ENCODE assay signal across 8 cellular contexts in the genomic region with DNA sequence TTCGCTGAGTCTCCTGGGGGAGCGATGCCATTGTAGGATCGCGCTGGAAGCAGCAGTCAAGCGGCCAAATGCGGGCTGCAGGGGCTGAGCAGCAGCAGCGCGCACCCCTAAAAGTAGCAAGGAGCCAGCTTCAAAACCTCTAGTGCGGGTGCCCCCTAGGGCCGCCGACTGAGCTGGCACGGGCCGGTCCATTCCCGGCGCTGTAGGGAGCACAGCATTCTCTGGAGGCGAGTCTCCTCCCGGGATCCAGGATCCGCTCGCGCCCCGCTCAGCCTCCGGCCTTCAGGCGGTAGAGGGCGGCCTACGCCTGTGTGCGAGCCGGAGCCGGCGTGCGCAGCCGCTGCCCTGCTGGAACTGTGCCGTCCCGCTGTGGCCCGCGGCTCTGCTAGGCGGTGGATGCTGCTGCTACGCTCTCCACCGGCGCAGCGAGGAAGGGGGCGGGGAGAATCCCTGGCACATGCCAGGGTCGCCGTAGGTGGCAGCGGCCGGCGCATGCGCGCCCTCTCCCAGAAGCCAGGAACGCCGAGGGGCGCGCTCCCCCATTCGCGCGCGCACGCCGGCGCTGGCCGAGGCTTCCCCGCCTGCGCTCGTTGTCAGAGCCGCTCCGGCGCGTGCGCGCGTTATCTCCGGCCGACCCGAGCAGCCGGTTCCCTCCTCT. TPM values are rescaled to one million over a fixed set of nuclear protein-coding genes. Genes with fewer than 3 reads are reported as not detected.
DNase-seq lines count a peak whose midpoint lies in the region; ATAC-seq and TF ChIP-seq lines count a peak whose summit lies in the region.

A gene (plus strand): TSS at position 542 of the 658 bp plus-strand sequence. CDS start 148,834 bp downstream, outside the sequence.

- no peaks in the 10 kb centered on the region for H3K27me3 Mint-ChIP-seq in T-helper 17 cell

- H3K4me3 Mint-ChIP-seq in T-helper 17 cell: peak within 1 kb of the TSS; percentile 98

- TF ChIP-seq CTCF in left ventricle myocardium inferior (IDR thresholded peaks at IDR 0.05; ENCODE audit: borderline replicate concordance): peak; percentile 72
- TF ChIP-seq CTCF in prostate gland (IDR thresholded peaks at IDR 0.05): peak in 3 of 4 experiments; percentile 65 to 81 (median 68)

- H3K27me3 ChIP-seq in left ventricle myocardium inferior (ENCODE audit: low read depth): no peaks in the 10 kb centered on the region
- H3K27me3 ChIP-seq in prostate gland (replicated peaks; ENCODE audit: insufficient read depth): no peaks in the 10 kb centered on the region

- peaks cover 36% of the 10 kb centered on the region for H3K4me1 ChIP-seq in left ventricle myocardium inferior
- H3K4me1 ChIP-seq in prostate gland (replicated peaks): no peaks in the 10 kb centered on the region

- H3K36me3 ChIP-seq in left ventricle myocardium inferior (no peaks in the 10 kb centered on the region), prostate gland (no peaks in the 10 kb centered on the region)

- ATAC-seq in GM18499 (IDR thresholded peaks at IDR 0.05; ENCODE audit: insufficient read depth, unreplicated experiment) (peak; percentile 42), HG02938 (IDR thresholded peaks at IDR 0.05; ENCODE audit: unreplicated experiment) (peak; percentile 70), T-helper 17 cell (peak; percentile 92)

- H3K9me3 ChIP-seq in T-helper 17 cell (ENCODE audit: control insufficient read depth, low read length, poor library complexity, severe bottlenecking): no peaks in the 10 kb centered on the region
- no peaks in the 10 kb centered on the region for H3K9me3 ChIP-seq in left ventricle myocardium inferior (replicated peaks)
- no peaks in the 10 kb centered on the region for H3K9me3 ChIP-seq in prostate gland

- WGBS in prostate gland: 0% methylated on average over 12 of the region's 74 CpGs

- peak within 1 kb of the TSS; percentile 94 for H3K27ac Mint-ChIP-seq in T-helper 17 cell

- H3K4me1 Mint-ChIP-seq in T-helper 17 cell: peaks cover 15% of the 10 kb centered on the region

- H3K4me3 ChIP-seq in left ventricle myocardium inferior: peak within 1 kb of the TSS; percentile 91
- H3K4me3 ChIP-seq in prostate gland: peak within 1 kb of the TSS; percentile 61 to 81

- TF ChIP-seq POLR2A in prostate gland (IDR thresholded peaks at IDR 0.05): peak; percentile 80

- no peaks in the 10 kb centered on the region for H3K36me3 Mint-ChIP-seq in T-helper 17 cell (ENCODE audit: low read depth)

- H3K27ac ChIP-seq in left ventricle myocardium inferior (replicated peaks) (peak within 1 kb of the TSS; percentile 97), prostate gland (peak within 1 kb of the TSS; percentile 86 to 91)

- DNase-seq in NCI-H1694 treated with DMSO at 0.1 percent for 48 hours (lab: John Stamatoyannopoulos, UW) (peak; percentile 94), T-helper 17 cell (peak; percentile 93 to 95 (median 94)), amygdala (lab: John Stamatoyannopoulos, UW) (peak; percentile 58 to 97 (median 92)), left ventricle myocardium inferior (peak; percentile 94), prostate gland (ENCODE audit: low spot score) (peak; percentile 95), ureter (ENCODE audit: low spot score) (peak; percentile 95)

- intact Hi-C loops in left ventricle myocardium inferior (cut with micrococcal nuclease) (loop anchor here (10.0 kb wide), 1 partner anchor 188 kb away; no protein-coding TSS in a partner anchor), prostate gland (cut with DNase I) (loop anchor here (5.0 kb wide), 2 partner anchors 255 to 425 kb away; a partner anchor contains a TSS)

RNA-seq across cellular contexts. Expression of the gene that starts here (rescaled TPM):
- total RNA-seq in T-helper 17 cell: 10 to 100 TPM; 45.5 to 51.3 TPM
- 7.8 TPM for total RNA-seq in left ventricle myocardium inferior
- total RNA-seq in prostate gland: 10 to 100 TPM; 12.4 to 27.9 TPM
- total RNA-seq in ureter: 38.0 TPM

Comparison
In these comparisons a context has a peak if more than half of its experiments do, and no peak if none do; other contexts are left out.
1. Peak in every context shown above with its lines: DNase-seq, ATAC-seq, H3K4me3 ChIP-seq and H3K27ac ChIP-seq.
2. ATAC-seq: peak in every context shown above with its lines; median percentile 92 in T-helper 17 cell; 70 in HG02938; 42 in GM18499.